8 cellular contexts compared by ENCODE assay signal in genomic region chr9:128819716-128820664, GRCh38. TPM values are rescaled to one million over a fixed set of nuclear protein-coding genes. Genes with fewer than 3 reads are reported as not detected.
A peak's percentile ranks its signal among the peaks of the same experiment; 100 is the strongest.
DNase-seq lines count a peak whose midpoint lies in the region; ATAC-seq, FAIRE-seq and TF ChIP-seq lines count a peak whose summit lies in the region.

No MANE protein-coding gene starts in this region.

- H3K27ac ChIP-seq in HCT116 (ENCODE audit: low read depth, low read length) (peak overlapping the region; percentile 85; the same call in 1 of the 2 replicates), OCI-LY1 (ENCODE audit: low read depth, low read length, poor library complexity, severe bottlenecking) (no peak overlapping the region), H1 (ENCODE audit: low read depth, low read length) (no peak overlapping the region)

- H3K27me3 Mint-ChIP-seq in nephron (ENCODE audit: low read depth): peaks cover 3% of the 10 kb centered on the region

- H3K79me2 ChIP-seq in HCT116 (ENCODE audit: insufficient read depth, low read length) (no peaks in the 10 kb centered on the region), OCI-LY1 (ENCODE audit: insufficient read depth, low read length) (no peaks in the 10 kb centered on the region), H1 (ENCODE audit: control insufficient read depth in 1 of 2, insufficient read depth in 2 of 2, low read length in 2 of 2) (no peaks in the 10 kb centered on the region)

- intact Hi-C loops in HCT116 (cut with micrococcal nuclease): no loop called here

- TF ChIP-seq EP300 in H1 (IDR thresholded peaks at IDR 0.05; ENCODE audit: borderline replicate concordance in 1 of 2, low read depth in 2 of 2, low read length in 2 of 2): no peak

- CTCF ChIA-PET in HCT116 (lab: Charles Lee) (interaction anchor here (1.1 to 1.5 kb wide), 2 partner anchors 10 to 153 kb away, joined by 3 read pairs; partner anchors contain the start of gene SPOUT1), H1 (lab: Charles Lee; ENCODE audit: partially characterized antibody) (interaction anchor here (0.8 to 2.6 kb wide), 11 partner anchors 9 to 118 kb away, joined by 3 to 10 read pairs (median 3); partner anchors contain the start of genes PKN3 and ZER1)

- TF ChIP-seq CTCF in HCT116 (IDR thresholded peaks at IDR 0.05 in 2 of 3, conservative IDR thresholded peaks at IDR 0.05 in 1 of 3; ENCODE audit: borderline replicate concordance in 1 of 3, insufficient read depth in 1 of 3, low read depth in 2 of 3, low read length in 2 of 3) (no peak), OCI-LY1 (IDR thresholded peaks at IDR 0.05; ENCODE audit: low read length) (no peak), H1 (IDR thresholded peaks at IDR 0.05; ENCODE audit: control extremely low read depth in 1 of 3, insufficient read depth in 1 of 3, low read depth in 1 of 3, low read length in 3 of 3) (no peak), nephron (IDR thresholded peaks at IDR 0.05; ENCODE audit: unreplicated experiment in 3 of 3) (no peak)

- no peak overlapping the region for H2AK5ac ChIP-seq in H1 (ENCODE audit: low read depth, low read length)

- WGBS in H1 (ENCODE audit: extremely low coverage in 1 of 2, insufficient coverage in 1 of 2, insufficient read length in 1 of 2, insufficient replicate concordance in 2 of 2, low coverage in 1 of 2, low lambda C conversion rate in 2 of 2, missing lambda C conversion rate in 1 of 2), 2 experiments: 86% methylated on average over 18 of the region's 18 CpGs; no CpG with 5 or more reads in 1 of the 2 experiments

- peaks cover 7% of the 10 kb centered on the region for H3K4me1 Mint-ChIP-seq in nephron

- POLR2A ChIA-PET in HCT116 (lab: Charles Lee) (interaction anchor here (0.5 to 1.4 kb wide), 2 partner anchors 10 to 182 kb away, joined by 3 to 7 read pairs; partner anchors contain the start of gene SPOUT1), H1 (lab: Charles Lee; ENCODE audit: partially characterized antibody) (interaction anchor here (0.9 to 5.1 kb wide), 26 partner anchors 8 to 250 kb away, joined by 3 to 62 read pairs (median 3); partner anchors contain the start of genes DOLK, KYAT1, LRRC8A and NUP188)

- ATAC-seq in HCT116: no peak
- no peak for ATAC-seq in GM19035 (IDR thresholded peaks at IDR 0.05; ENCODE audit: unreplicated experiment)

- peaks cover 7% of the 10 kb centered on the region; the same call in 1 of the 2 replicates for H3K23me2 ChIP-seq in H1 (ENCODE audit: low read depth, low read length)

- peaks cover 12% of the 10 kb centered on the region for H3K36me3 Mint-ChIP-seq in nephron (ENCODE audit: low read depth)

- H3K9me3 Mint-ChIP-seq in nephron: no peaks in the 10 kb centered on the region

- no peak overlapping the region for H2BK5ac ChIP-seq in H1 (ENCODE audit: low read depth, low read length)

- H3K56ac ChIP-seq in H1 (replicated peaks; ENCODE audit: insufficient read length, low read depth, low read length): no peak overlapping the region

- no peak overlapping the region for H2BK20ac ChIP-seq in H1 (ENCODE audit: low read length)

- no peak overlapping the region for H2BK15ac ChIP-seq in H1 (ENCODE audit: low read length)

- peaks cover 13 to 14% of the 10 kb centered on the region in 2 experiments; a peak in 3 of 4 replicates for H3K36me3 ChIP-seq in HCT116 (ENCODE audit: control insufficient read depth in 1 of 2, insufficient read depth in 2 of 2, low read length in 2 of 2)
- H3K36me3 ChIP-seq in OCI-LY1 (ENCODE audit: insufficient read depth, low read length): peaks cover 42% of the 10 kb centered on the region
- peaks cover 17 to 37% (median 28%) of the 10 kb centered on the region in 4 experiments for H3K36me3 ChIP-seq in H1 (ENCODE audit: control insufficient read depth in 2 of 4, insufficient read depth in 4 of 4, low read length in 3 of 4)

- H3K4me3 Mint-ChIP-seq in nephron: peak overlapping the region; percentile 81 to 91 (median 89)

- no peak overlapping the region for H3K9ac ChIP-seq in HCT116 (ENCODE audit: low read length)
- no peak overlapping the region; the same call in 1 of the 2 replicates for H3K9ac ChIP-seq in OCI-LY1 (ENCODE audit: low read length)
- no peak overlapping the region for H3K9ac ChIP-seq in H1 (replicated peaks in 1 of 4; ENCODE audit: extremely low read depth in 1 of 4, low read depth in 3 of 4, low read length in 3 of 4)

- RAD21 ChIA-PET in HCT116 (lab: Charles Lee; ENCODE audit: low non-redundant PET in 1 of 2, low total read pairs in 2 of 2, uncharacterized antibody in 2 of 2, unreplicated experiment in 2 of 2): interaction anchor here in 1 of 2 experiments (0.6 to 1.5 kb wide), 2 partner anchors 87 to 149 kb away, joined by 3 to 7 read pairs; no protein-coding TSS in a partner anchor

- H3K4ac ChIP-seq in H1 (replicated peaks; ENCODE audit: insufficient read length, low read depth, low read length): no peak overlapping the region

- no peaks in the 10 kb centered on the region; the same call in 1 of the 2 replicates for H3K79me1 ChIP-seq in H1 (ENCODE audit: low read depth, low read length)

- H3K9me2 ChIP-seq in HCT116 (ENCODE audit: insufficient read depth): no peaks in the 10 kb centered on the region
- H3K9me2 ChIP-seq in OCI-LY1 (ENCODE audit: low read depth, low read length): no peaks in the 10 kb centered on the region

- H3K4me3 ChIP-seq in HCT116 (replicated peaks in 1 of 2; ENCODE audit: low read depth in 1 of 2, low read length in 2 of 2) (peak overlapping the region; percentile 54 to 71), OCI-LY1 (ENCODE audit: low read depth, low read length, poor library complexity, severe bottlenecking) (peak overlapping the region; percentile 71), H1 (ENCODE audit: extremely low read depth in 1 of 4, insufficient read depth in 2 of 4, low read depth in 3 of 4, low read length in 4 of 4) (no peak overlapping the region)

- H4K5ac ChIP-seq in H1 (ENCODE audit: insufficient read length, low read depth, low read length): no peak overlapping the region

- TF ChIP-seq POLR2A in HCT116 (IDR thresholded peaks at IDR 0.05; ENCODE audit: borderline replicate concordance, extremely low read depth, insufficient read depth, insufficient read length): no peak
- TF ChIP-seq POLR2A in H1 (IDR thresholded peaks at IDR 0.05; ENCODE audit: control extremely low read depth in 1 of 2, low read depth in 2 of 2, low read length in 2 of 2): peak in 1 of 2 experiments; percentile 45; a peak in 1 of 3 replicates

- H2AFZ ChIP-seq in HCT116 (ENCODE audit: low read depth, low read length, poor library complexity, severe bottlenecking) (no peak overlapping the region), OCI-LY1 (ENCODE audit: low read length) (no peak overlapping the region), H1 (ENCODE audit: low read length) (no peak overlapping the region)

- peak overlapping the region; percentile 97 for H3K4me2 ChIP-seq in HCT116 (ENCODE audit: low read length)
- H3K4me2 ChIP-seq in OCI-LY1 (ENCODE audit: low read length): peak overlapping the region; percentile 96
- peak overlapping the region; percentile 64 to 91; a peak in 1 of 4 replicates for H3K4me2 ChIP-seq in H1 (ENCODE audit: insufficient read depth in 1 of 2, low read depth in 2 of 2, low read length in 2 of 2)

- no peak overlapping the region for H3K18ac ChIP-seq in H1 (ENCODE audit: extremely low read depth, low read length)

- H3K27ac Mint-ChIP-seq in nephron: peak overlapping the region in 1 of 3 experiments; percentile 23

- H4K91ac ChIP-seq in H1 (replicated peaks; ENCODE audit: insufficient read length, low read length): no peak overlapping the region

- H2BK12ac ChIP-seq in H1 (ENCODE audit: low read depth, low read length): no peak overlapping the region

- no peaks in the 10 kb centered on the region for H3K27me3 ChIP-seq in HCT116 (ENCODE audit: insufficient read depth, low read length)
- H3K27me3 ChIP-seq in OCI-LY1 (ENCODE audit: insufficient read depth, low read length): no peaks in the 10 kb centered on the region
- no peaks in the 10 kb centered on the region for H3K27me3 ChIP-seq in H1 (replicated peaks in 1 of 4; ENCODE audit: control insufficient read depth in 3 of 4, extremely low read depth in 1 of 4, insufficient read depth in 3 of 4, low read length in 3 of 4)

- H4K20me1 ChIP-seq in HCT116 (ENCODE audit: insufficient read depth) (no peaks in the 10 kb centered on the region), OCI-LY1 (ENCODE audit: insufficient read depth, low read length) (no peaks in the 10 kb centered on the region), H1 (replicated peaks in 1 of 2; ENCODE audit: control insufficient read depth in 1 of 2, insufficient read depth in 2 of 2, low read length in 2 of 2) (peaks cover 5 to 22% of the 10 kb centered on the region in 2 experiments)

- no peak for TF ChIP-seq RAD21 in HCT116 (IDR thresholded peaks at IDR 0.05; ENCODE audit: low read depth)
- no peak for TF ChIP-seq RAD21 in H1 (IDR thresholded peaks at IDR 0.05 in 1 of 2, conservative IDR thresholded peaks at IDR 0.05 in 1 of 2; ENCODE audit: low read depth in 2 of 2, low read length in 2 of 2)

- DNase-seq in HCT116 (ENCODE audit: low read depth, low spot score) (no peak), H1 (ENCODE audit: low read depth in 1 of 2, low spot score in 2 of 2) (no peak), NCI-H1436 treated with DMSO at 0.1 percent for 48 hours (lab: John Stamatoyannopoulos, UW) (no peak), NOMO-1 treated with DMSO at 0.1 percent for 48 hours (lab: John Stamatoyannopoulos, UW; ENCODE audit: unreplicated experiment) (no peak), GDM1 (lab: John Stamatoyannopoulos, UW) (no peak)

- no peak overlapping the region for H3K14ac ChIP-seq in H1 (ENCODE audit: insufficient read length)

- 0 out of 2 replicates have a peak, but pooled peaks cover 5% of the 10 kb centered on the region for H3F3A ChIP-seq in OCI-LY1 (ENCODE audit: insufficient read depth, low read length)

- TSS peak; percentile 65 for BruUV-seq in HCT116 (replicated peaks; lab: Mats Ljungman, UMichigan)

- FAIRE-seq in H1 (lab: Jason Lieb, UNC): no peak

- H4K8ac ChIP-seq in H1 (ENCODE audit: extremely low read depth, insufficient read depth, low read length): no peak overlapping the region; the same call in 1 of the 2 replicates

- no peak overlapping the region for H3K23ac ChIP-seq in H1 (ENCODE audit: insufficient read length)

- no peak overlapping the region for H2BK120ac ChIP-seq in H1 (replicated peaks; ENCODE audit: low read depth, low read length)

- H3K9me3 ChIP-seq in HCT116 (ENCODE audit: control insufficient read depth in 1 of 2, insufficient read depth in 1 of 2, low read depth in 1 of 2, low read length in 2 of 2): no peaks in the 10 kb centered on the region
- H3K9me3 ChIP-seq in OCI-LY1 (ENCODE audit: low read length): no peaks in the 10 kb centered on the region
- H3K9me3 ChIP-seq in H1 (ENCODE audit: insufficient read depth in 2 of 2, low read depth in 1 of 2, low read length in 1 of 2): no peaks in the 10 kb centered on the region

- H3K4me1 ChIP-seq in HCT116 (ENCODE audit: control insufficient read depth in 1 of 2, insufficient read depth in 2 of 2, low read length in 2 of 2): peaks cover 12 to 23% of the 10 kb centered on the region in 2 experiments; a peak in 3 of 4 replicates
- H3K4me1 ChIP-seq in OCI-LY1 (ENCODE audit: insufficient read depth, low read length, severe bottlenecking): peaks cover 11% of the 10 kb centered on the region
- peaks cover 0 to 11% (median 3%) of the 10 kb centered on the region in 4 experiments; a peak in 2 of 7 replicates for H3K4me1 ChIP-seq in H1 (replicated peaks in 1 of 4; ENCODE audit: control insufficient read depth in 3 of 4, insufficient read depth in 4 of 4, low read length in 3 of 4)

RNA-seq across cellular contexts. Expression of gene ENDOG, which starts 1.7 kb away (rescaled TPM):
- total RNA-seq in HCT116 (2021; ENCODE audit: unreplicated experiment): 27.2 TPM
- polyA plus RNA-seq in HCT116 (2012): 24.5 and 25.1 TPM in 2 replicates
- 17.5 and 22.4 TPM in 2 replicates for total RNA-seq in H1 (2021; fragmentation: NEBNext Ultra II Directional; extraction: Animal tissue kit (Norgen Biotek cat#: 25700))
- 23.4 and 31.8 TPM in 2 replicates for polyA plus RNA-seq in H1 (2011; rRNA removed)
- polyA plus RNA-seq in H1 (2011; cell fraction: cytosol; rRNA removed): 29.0 TPM
- 27.0 TPM for polyA plus RNA-seq in H1 (2011; cell fraction: nucleus; rRNA removed)
- 4.1 to 11.5 TPM (median 10.3 TPM) in 4 replicates for polyA plus RNA-seq in H1 (2012, experiment 1 of 2)
- 10.5 TPM for polyA plus RNA-seq in H1 (2012, experiment 2 of 2)
- polyA plus RNA-seq in H1 (2013, experiment 1 of 2): 9.4 TPM
- polyA plus RNA-seq in H1 (2013, experiment 2 of 2): 10.3 TPM
- polyA minus RNA-seq in H1 (2011; rRNA and poly(A)+ RNA removed): 5.8 and 7.4 TPM in 2 replicates
- 10.9 TPM for polyA minus RNA-seq in H1 (2011; cell fraction: cytosol; rRNA and poly(A)+ RNA removed)
- 15.0 TPM for polyA minus RNA-seq in H1 (2011; cell fraction: nucleus; rRNA and poly(A)+ RNA removed)

RNA-seq across cellular contexts. Expression of gene SPOUT1, which starts 9.6 kb away (rescaled TPM):
- total RNA-seq in HCT116 (2021; ENCODE audit: unreplicated experiment): 70.4 TPM
- 52.9 and 59.4 TPM in 2 replicates for polyA plus RNA-seq in HCT116 (2012)
- 73.4 and 77.8 TPM in 2 replicates for total RNA-seq in H1 (2021; fragmentation: NEBNext Ultra II Directional; extraction: Animal tissue kit (Norgen Biotek cat#: 25700))
- polyA plus RNA-seq in H1 (2011; rRNA removed): 69.2 and 100 TPM in 2 replicates
- 55.2 TPM for polyA plus RNA-seq in H1 (2011; cell fraction: cytosol; rRNA removed)
- 108 TPM for polyA plus RNA-seq in H1 (2011; cell fraction: nucleus; rRNA removed)
- polyA plus RNA-seq in H1 (2012, experiment 1 of 2): 46.8 to 62.2 TPM (median 51.5 TPM) in 4 replicates
- 32.7 TPM for polyA plus RNA-seq in H1 (2012, experiment 2 of 2)
- polyA plus RNA-seq in H1 (2013, experiment 1 of 2): 21.3 TPM
- polyA plus RNA-seq in H1 (2013, experiment 2 of 2): 20.5 TPM
- polyA minus RNA-seq in H1 (2011; rRNA and poly(A)+ RNA removed): 42.9 and 47.9 TPM in 2 replicates
- 30.8 TPM for polyA minus RNA-seq in H1 (2011; cell fraction: cytosol; rRNA and poly(A)+ RNA removed)
- 58.3 TPM for polyA minus RNA-seq in H1 (2011; cell fraction: nucleus; rRNA and poly(A)+ RNA removed)

RNA-seq across cellular contexts. Expression of gene TBC1D13, which starts 32.9 kb away (rescaled TPM):
- 17.5 TPM for total RNA-seq in HCT116 (2021; ENCODE audit: unreplicated experiment)
- polyA plus RNA-seq in HCT116 (2012): 8.7 and 12.1 TPM in 2 replicates
- total RNA-seq in H1 (2021; fragmentation: NEBNext Ultra II Directional; extraction: Animal tissue kit (Norgen Biotek cat#: 25700)): 21.3 and 26.3 TPM in 2 replicates
- 24.7 and 33.0 TPM in 2 replicates for polyA plus RNA-seq in H1 (2011; rRNA removed)
- 18.0 TPM for polyA plus RNA-seq in H1 (2011; cell fraction: cytosol; rRNA removed)
- polyA plus RNA-seq in H1 (2011; cell fraction: nucleus; rRNA removed): 26.8 TPM
- polyA plus RNA-seq in H1 (2012, experiment 1 of 2): 17.9 to 24.5 TPM (median 20.3 TPM) in 4 replicates
- 23.3 TPM for polyA plus RNA-seq in H1 (2012, experiment 2 of 2)
- polyA plus RNA-seq in H1 (2013, experiment 1 of 2): 13.2 TPM
- 13.4 TPM for polyA plus RNA-seq in H1 (2013, experiment 2 of 2)
- 21.1 and 26.2 TPM in 2 replicates for polyA minus RNA-seq in H1 (2011; rRNA and poly(A)+ RNA removed)
- polyA minus RNA-seq in H1 (2011; cell fraction: cytosol; rRNA and poly(A)+ RNA removed): 8.7 TPM
- polyA minus RNA-seq in H1 (2011; cell fraction: nucleus; rRNA and poly(A)+ RNA removed): 10.1 TPM

RNA-seq across cellular contexts. Expression of gene ZER1, which starts 48.3 kb away (rescaled TPM):
- 18.0 TPM for total RNA-seq in HCT116 (2021; ENCODE audit: unreplicated experiment)
- 18.5 and 18.7 TPM in 2 replicates for polyA plus RNA-seq in HCT116 (2012)
- total RNA-seq in H1 (2021; fragmentation: NEBNext Ultra II Directional; extraction: Animal tissue kit (Norgen Biotek cat#: 25700)): 20.5 and 22.6 TPM in 2 replicates
- polyA plus RNA-seq in H1 (2011; rRNA removed): 26.6 and 55.8 TPM in 2 replicates
- polyA plus RNA-seq in H1 (2011; cell fraction: cytosol; rRNA removed): 24.8 TPM
- 43.9 TPM for polyA plus RNA-seq in H1 (2011; cell fraction: nucleus; rRNA removed)
- 12.0 to 19.7 TPM (median 18.3 TPM) in 4 replicates for polyA plus RNA-seq in H1 (2012, experiment 1 of 2)
- 17.9 TPM for polyA plus RNA-seq in H1 (2012, experiment 2 of 2)
- 12.2 TPM for polyA plus RNA-seq in H1 (2013, experiment 1 of 2)
- polyA plus RNA-seq in H1 (2013, experiment 2 of 2): 11.3 TPM
- polyA minus RNA-seq in H1 (2011; rRNA and poly(A)+ RNA removed): 25.9 and 30.5 TPM in 2 replicates
- polyA minus RNA-seq in H1 (2011; cell fraction: cytosol; rRNA and poly(A)+ RNA removed): 24.1 TPM
- 20.3 TPM for polyA minus RNA-seq in H1 (2011; cell fraction: nucleus; rRNA and poly(A)+ RNA removed)

Comparison
In these comparisons a context has a peak if more than half of its experiments do, and no peak if none do; other contexts are left out.
1. H3K4me3 ChIP-seq: peak in HCT116 (2 of 2) and OCI-LY1 (single experiment); none in H1 (0 of 4).
2. Peak in every context shown above with its lines, with median percentiles within 50 percentile points of each other: H3K4me2 ChIP-seq.